3 cellular contexts compared by ENCODE assay signal in the genomic region with DNA sequence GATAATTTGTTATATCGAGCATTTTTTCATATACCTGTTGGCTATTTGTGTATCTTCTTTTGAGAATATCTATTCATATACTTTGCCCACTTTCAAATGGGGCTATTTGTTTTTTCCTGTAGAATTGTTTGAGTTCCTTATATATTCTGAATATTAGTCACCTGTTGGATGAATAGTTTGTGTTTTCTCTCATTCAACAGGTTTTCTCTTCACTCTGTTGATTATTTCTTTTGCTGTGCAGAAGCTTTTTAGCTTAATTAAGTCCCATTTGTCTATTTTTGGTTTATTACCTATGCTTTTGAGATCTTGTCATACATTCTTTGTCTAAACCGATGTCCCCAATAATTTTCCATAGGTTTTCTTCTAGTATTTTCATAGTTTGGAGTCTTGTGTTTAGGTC.
"Had no signal": no experiment of that assay in that cellular context is flagged by ENCODE, and none has a peak within 500 bp of the region (broad histone marks: within the 10 kb centered on the region; RNA-seq: fewer than 3 reads in every experiment).

No MANE protein-coding gene starts in this region.

- H3K4me3 ChIP-seq: GM12878 had no signal

- DNase-seq: GDM1, GF-D8 had no signal
